Comparison of ENCODE assay signal across 25 cellular contexts in the genomic region with DNA sequence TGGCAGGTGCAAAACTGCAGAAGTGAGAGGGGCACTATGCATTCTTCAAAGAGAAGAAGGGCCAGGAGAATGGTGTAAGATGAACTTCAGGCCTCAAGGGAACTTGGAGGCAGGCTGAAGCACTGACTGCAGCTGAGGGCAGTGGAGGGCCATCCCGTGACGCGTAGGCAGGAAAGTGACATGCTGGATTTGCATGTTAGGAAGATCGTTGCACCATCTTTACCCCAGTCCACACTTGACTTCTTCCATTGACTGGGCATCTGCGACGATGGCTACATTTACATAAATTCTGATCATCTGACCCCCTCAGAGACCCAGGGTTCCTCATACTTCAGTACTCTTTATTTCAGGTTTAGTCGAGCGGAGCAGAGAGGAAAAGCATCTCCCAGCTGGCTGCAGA.
"Had no signal": no experiment of that assay in that cellular context is flagged by ENCODE, and none has a peak within 500 bp of the region (broad histone marks: within the 10 kb centered on the region; RNA-seq: fewer than 3 reads in every experiment).

No MANE protein-coding gene starts in this region.

- DNase-seq: hypothalamus; immature natural killer cell; kidney; left colon; left lung; lower lobe of right lung; mammary epithelial cell; mesenchymal stem cell; naive thymus-derived CD8-positive, alpha-beta T cell; nucleus accumbens; pancreas; psoas muscle; right lobe of liver; stimulated activated CD4-positive, alpha-beta T cell treated with anti-CD3 and anti-CD28 coated beads, Interleukin-1b, Interleukin-23, amount 100 ng/mL, for 48 hours; stimulated activated CD4-positive, alpha-beta T cell treated with anti-CD3 and anti-CD28 coated beads, Interleukin-2, amount 100 ng/mL, for 48 hours; stimulated activated CD4-positive, alpha-beta T cell treated with anti-CD3 and anti-CD28 coated beads, Interleukin-4, amount 100 ng/mL, for 4 hours; stimulated activated CD8-positive, alpha-beta memory T cell treated with anti-CD3 and anti-CD28 coated beads, Interleukin-4, amount 100 ng/mL, for 48 hours; stimulated activated naive CD4-positive, alpha-beta T cell treated with Interleukin-2 at 50 U/mL for 16 hours; stimulated activated naive CD8-positive, alpha-beta T cell treated with anti-CD3 and anti-CD28 coated beads, Interleukin-15, amount 100 ng/mL, for 72 hours; substantia nigra had no signal

- ATAC-seq: left colon; left lung; lower lobe of right lung; naive thymus-derived CD8-positive, alpha-beta T cell; pancreas; psoas muscle; right lobe of liver; stimulated activated memory B cell treated with anti-CD40 and anti-IgM and Interleukin-4, amounts not matched to agents 10 μg/mL and 1 μg/mL and 100 μg/mL, for 72 hours; stimulated activated naive CD8-positive, alpha-beta T cell treated with anti-CD3 and anti-CD28 coated beads, Interleukin-15, amount 100 ng/mL, for 72 hours had no signal

- H3K4me2 ChIP-seq: smooth muscle cell had no signal

- H3K27me3 ChIP-seq: left lung, pancreas, right atrium auricular region, right lobe of liver, tibial nerve, vagina had no signal

- H3K4me1 ChIP-seq: left lung, lower lobe of right lung, psoas muscle, right atrium auricular region, right lobe of liver, tibial nerve, vagina had no signal

- H3K27ac ChIP-seq: left lung, lower lobe of right lung, pancreas, psoas muscle, right atrium auricular region, right lobe of liver, tibial nerve, vagina had no signal

- H3K36me3 ChIP-seq: left lung, lower lobe of right lung, pancreas, right atrium auricular region, right lobe of liver, tibial nerve, vagina had no signal

- H3K9me3 ChIP-seq: left lung, lower lobe of right lung, pancreas, psoas muscle, right atrium auricular region, right lobe of liver, vagina had no signal

- H3K4me3 ChIP-seq: left lung, lower lobe of right lung, pancreas, psoas muscle, right atrium auricular region, right lobe of liver, smooth muscle cell, tibial nerve, vagina had no signal
